Comparison of ENCODE assay signal across 23 cellular contexts in genomic region chr1:2850502-2850901, GRCh38.
"Had no signal": no experiment of that assay in that cellular context is flagged by ENCODE, and none has a peak within 500 bp of the region (broad histone marks: within the 10 kb centered on the region; RNA-seq: fewer than 3 reads in every experiment).

No MANE protein-coding gene starts in this region.

- H3K27me3 Mint-ChIP-seq: stimulated activated naive CD8-positive, alpha-beta T cell treated with anti-CD3 and anti-CD28 coated beads, Interleukin-15, Interleukin-2, amounts not matched to agents 100 ng/mL and 50 ng/mL, for 24 hours had no signal

- H3K27ac Mint-ChIP-seq: memory B cell; naive B cell; nephron; stimulated activated effector memory CD8-positive, alpha-beta T cell treated with anti-CD3 and anti-CD28 coated beads, Interleukin-12 subunit alpha, Interleukin-12 subunit beta, amount 100 ng/mL, for 72 hours; stimulated activated naive CD8-positive, alpha-beta T cell treated with anti-CD3 and anti-CD28 coated beads, Interleukin-15, Interleukin-2, amounts not matched to agents 100 ng/mL and 50 ng/mL, for 24 hours had no signal

- H3K4me1 ChIP-seq: left ventricle myocardium inferior, parathyroid adenoma, psoas muscle, tibial artery, upper lobe of right lung had no signal

- ATAC-seq: psoas muscle; sciatic nerve; stimulated activated effector memory CD8-positive, alpha-beta T cell treated with anti-CD3 and anti-CD28 coated beads, Interleukin-12 subunit alpha, Interleukin-12 subunit beta, amount 100 ng/mL, for 72 hours; upper lobe of right lung had no signal

- H3K4me1 Mint-ChIP-seq: memory B cell, naive B cell, neural crest cell had no signal

- FAIRE-seq: keratinocyte, urothelium cell line had no signal

- H3K9me3 Mint-ChIP-seq: memory B cell; stimulated activated effector memory CD8-positive, alpha-beta T cell treated with anti-CD3 and anti-CD28 coated beads, Interleukin-12 subunit alpha, Interleukin-12 subunit beta, amount 100 ng/mL, for 72 hours; stimulated activated naive CD8-positive, alpha-beta T cell treated with anti-CD3 and anti-CD28 coated beads, Interleukin-15, Interleukin-2, amounts not matched to agents 100 ng/mL and 50 ng/mL, for 24 hours had no signal

- H3K4me3 ChIP-seq: left ventricle myocardium inferior, psoas muscle, skin epidermis, suprapubic skin, thoracic aorta, tibial artery, upper lobe of right lung had no signal

- H3K4me3 Mint-ChIP-seq: memory B cell; naive B cell; nephron; neural crest cell; stimulated activated effector memory CD8-positive, alpha-beta T cell treated with anti-CD3 and anti-CD28 coated beads, Interleukin-12 subunit alpha, Interleukin-12 subunit beta, amount 100 ng/mL, for 72 hours; stimulated activated naive CD8-positive, alpha-beta T cell treated with anti-CD3 and anti-CD28 coated beads, Interleukin-15, Interleukin-2, amounts not matched to agents 100 ng/mL and 50 ng/mL, for 24 hours had no signal

- H3K36me3 Mint-ChIP-seq: memory B cell; stimulated activated effector memory CD8-positive, alpha-beta T cell treated with anti-CD3 and anti-CD28 coated beads, Interleukin-12 subunit alpha, Interleukin-12 subunit beta, amount 100 ng/mL, for 72 hours had no signal

- DNase-seq: head of caudate nucleus; hippocampal formation; left ventricle myocardium inferior; naive B cell; nucleus accumbens; stimulated activated CD4-positive, alpha-beta T cell treated with anti-CD3 and anti-CD28 coated beads, Interleukin-4, amount 100 ng/mL, for 24 hours; stimulated activated naive CD4-positive, alpha-beta T cell; tibial artery; trophoblast cell; upper lobe of right lung had no signal

- H3K79me2 ChIP-seq: parathyroid adenoma had no signal

- H3K9me3 ChIP-seq: left ventricle myocardium inferior, psoas muscle, suprapubic skin, thoracic aorta, tibial artery, upper lobe of right lung had no signal

- H3K36me3 ChIP-seq: left ventricle myocardium inferior, suprapubic skin, thoracic aorta, tibial artery, upper lobe of right lung had no signal

- H3K27ac ChIP-seq: left ventricle myocardium inferior, parathyroid adenoma, psoas muscle, skin epidermis, suprapubic skin, thoracic aorta, tibial artery, upper lobe of right lung had no signal

- H3K9ac ChIP-seq: parathyroid adenoma had no signal

- H2AFZ ChIP-seq: parathyroid adenoma had no signal
